Comparison of ENCODE assay signal across 12 cellular contexts in genomic region chr10:10796061-10796773, GRCh38.
A peak's percentile ranks its signal among the peaks of the same experiment; 100 is the strongest.
DNase-seq lines count a peak whose midpoint lies in the region; ATAC-seq, FAIRE-seq and TF ChIP-seq lines count a peak whose summit lies in the region.
"Had no signal": no experiment of that assay in that cellular context is flagged by ENCODE, and none has a peak within 500 bp of the region (broad histone marks: within the 10 kb centered on the region; RNA-seq: fewer than 3 reads in every experiment).

No MANE protein-coding gene starts in this region.

- H3K4me2 ChIP-seq in osteoblast (ENCODE audit: insufficient read depth, low read length) = peak overlapping the region; percentile 73

- no peaks in the 10 kb centered on the region for H4K20me1 ChIP-seq in osteoblast (ENCODE audit: insufficient read depth, low read length)

- peaks cover 41% of the 10 kb centered on the region for H3K4me1 ChIP-seq in osteoblast (ENCODE audit: insufficient read depth, low read length)
- H3K4me1 ChIP-seq in vagina = peaks cover 8% of the 10 kb centered on the region
- no peaks in the 10 kb centered on the region for H3K4me1 ChIP-seq in small intestine (ENCODE audit: control insufficient read depth in 2 of 2, insufficient read depth in 1 of 2, low read depth in 1 of 2, low read length in 1 of 2)

- intact Hi-C loops in Right ventricle myocardium superior (cut with DNase I) = no loop called here
- intact Hi-C loops in vagina (cut with DNase I) = no loop called here

- FAIRE-seq in small intestine (lab: Jason Lieb, UNC) = no peak

- TF ChIP-seq CTCF in astrocyte of the spinal cord (IDR thresholded peaks at IDR 0.05; ENCODE audit: low read depth, low read length) (no peak), osteoblast (IDR thresholded peaks at IDR 0.05; ENCODE audit: extremely low read depth, low read depth, low read length) (no peak), vagina (IDR thresholded peaks at IDR 0.05) (no peak)

- ATAC-seq in Right ventricle myocardium superior (ENCODE audit: poor library complexity) = peak; percentile 57

- no peak overlapping the region for H3K4me3 ChIP-seq in astrocyte of the spinal cord (ENCODE audit: low read depth, low read length)
- H3K4me3 ChIP-seq in osteoblast (ENCODE audit: insufficient read depth, low read length) = peak overlapping the region; percentile 37
- H3K4me3 ChIP-seq in vagina = no peak overlapping the region
- no peak overlapping the region for H3K4me3 ChIP-seq in small intestine (ENCODE audit: low read depth in 1 of 2, low read length in 2 of 2)

- no peaks in the 10 kb centered on the region for H3K79me2 ChIP-seq in osteoblast (ENCODE audit: insufficient read depth, low read length)

- DNase-seq in astrocyte of the spinal cord (ENCODE audit: low read depth, low spot score) (peak; percentile 40), Right ventricle myocardium superior (no peak), osteoblast (ENCODE audit: insufficient read length, low spot score, missing footprints) (no peak), vagina (ENCODE audit: extremely low spot score in 2 of 2) (no peak), SKM-1 (lab: John Stamatoyannopoulos, UW; ENCODE audit: unreplicated experiment) (no peak), NCI-H1105 treated with DMSO at 0.1 percent for 48 hours (lab: John Stamatoyannopoulos, UW) (no peak), small intestine (no peak)
- DNase-seq: activated CD4-positive, alpha-beta memory T cell treated with anti-CD3 and anti-CD28 coated beads for 36 hours; activated naive CD4-positive, alpha-beta T cell treated with anti-CD3 and anti-CD28 coated beads, Interleukin-2, amount 10 ng/mL, durations not matched to agents 7 days and 5 days; effector CD4-positive, alpha-beta T cell; immature natural killer cell; NCI-H1436 had no signal

- H3K27ac ChIP-seq in osteoblast (ENCODE audit: low read depth, low read length) (peak overlapping the region; percentile 73), vagina (peak overlapping the region; percentile 41), small intestine (ENCODE audit: low read depth in 1 of 2, low read length in 1 of 2) (peak overlapping the region in 1 of 2 donors; percentile 56)

- TF ChIP-seq POLR2A in vagina (IDR thresholded peaks at IDR 0.05) = no peak

- H3K27me3 ChIP-seq in osteoblast (ENCODE audit: insufficient read depth, low read length) (no peaks in the 10 kb centered on the region), vagina (no peaks in the 10 kb centered on the region), small intestine (ENCODE audit: control insufficient read depth in 2 of 2, insufficient read depth in 2 of 2, low read length in 2 of 2) (no peaks in the 10 kb centered on the region)

- H2AFZ ChIP-seq in osteoblast (ENCODE audit: low read length) = peak overlapping the region; percentile 81

- WGBS in small intestine, 3 donors = 45 to 55% (median 54%) methylated on average over 8 of the region's 8 CpGs

- H3K9me3 ChIP-seq in osteoblast (ENCODE audit: low read depth, low read length) (no peaks in the 10 kb centered on the region), vagina (no peaks in the 10 kb centered on the region), small intestine (ENCODE audit: control insufficient read depth, low read depth) (no peaks in the 10 kb centered on the region)

- no peaks in the 10 kb centered on the region for H3K36me3 ChIP-seq in osteoblast (ENCODE audit: insufficient read depth, low read length)
- no peaks in the 10 kb centered on the region for H3K36me3 ChIP-seq in vagina
- no peaks in the 10 kb centered on the region for H3K36me3 ChIP-seq in small intestine (ENCODE audit: control insufficient read depth in 2 of 2, insufficient read depth in 2 of 2, low read length in 2 of 2)

- in situ Hi-C loops in astrocyte of the spinal cord (cut with HindIII; ENCODE audit: low sequenced_read_pairs) = no loop called here
